In genomic region chr9:121222524-121223171, GRCh38 we compare ENCODE assay signal across 8 cellular contexts. TPM values are rescaled to one million over a fixed set of nuclear protein-coding genes. Genes with fewer than 3 reads are reported as not detected.
DNase-seq lines count a peak whose midpoint lies in the region; ATAC-seq and TF ChIP-seq lines count a peak whose summit lies in the region.

No MANE protein-coding gene starts in this region.

- TF ChIP-seq CTCF in Panc1 (IDR thresholded peaks at IDR 0.05) = peak; percentile 76

- peak; percentile 45 for DNase-seq in Ammon's horn (ENCODE audit: low spot score)
- DNase-seq in HEK293T (ENCODE audit: extremely low spot score) = peak; percentile 49
- no peak for DNase-seq in Panc1 (ENCODE audit: low read depth, low spot score)
- DNase-seq in fibroblast of gingiva (ENCODE audit: low read depth) = peak; percentile 46
- peak; percentile 19 for DNase-seq in pulmonary artery endothelial cell (ENCODE audit: low read depth, low spot score)
- DNase-seq in activated CD8-positive, alpha-beta memory T cell treated with anti-CD3 and anti-CD28 coated beads for 24 hours = no peak
- DNase-seq in NCI-H345 treated with DMSO at 0.1 percent for 48 hours (lab: John Stamatoyannopoulos, UW; ENCODE audit: unreplicated experiment) = no peak

- POLR2A ChIA-PET in HEK293T (lab: Yijun Ruan, JAX) (no interaction called here), Panc1 (lab: Charles Lee) (interaction anchor here (0.7 kb wide), 1 partner anchor 9 kb away, joined by 3 read pairs; no protein-coding TSS in a partner anchor)

- no peaks in the 10 kb centered on the region for H3K9me3 ChIP-seq in Panc1 (ENCODE audit: control insufficient read depth, insufficient read depth, low read depth, low read length)

- no peak overlapping the region for H3K27ac ChIP-seq in Panc1 (ENCODE audit: low read length)

- no peaks in the 10 kb centered on the region; the same call in 1 of the 2 replicates for H3K4me1 ChIP-seq in Panc1 (ENCODE audit: control insufficient read depth, insufficient read depth, low read length)

- in situ Hi-C loops in Panc1 (cut with HindIII; ENCODE audit: low pct_unique_long_range_greater_than_20kb, low sequenced_read_pairs) = no loop called here

- H3K4me3 ChIP-seq in Panc1 (ENCODE audit: low read depth in 2 of 2, low read length in 2 of 2) = no peak overlapping the region

- ATAC-seq in Panc1 (no peak), HG03520 (IDR thresholded peaks at IDR 0.05; ENCODE audit: unreplicated experiment) (no peak)

- BruUV-seq in Panc1 (replicated peaks; lab: Mats Ljungman, UMichigan) = no TSS peak

- no peaks in the 10 kb centered on the region for H3K36me3 ChIP-seq in Panc1 (ENCODE audit: control insufficient read depth, insufficient read depth, low read length)

- intact Hi-C loops in Panc1 (cut with micrococcal nuclease; ENCODE audit: unreplicated experiment) = no loop called here

- CTCF ChIA-PET in HEK293T (lab: Yijun Ruan, JAX) = interaction anchor here (1.2 kb wide), 1 partner anchor 11 kb away, joined by 4 read pairs; no protein-coding TSS in a partner anchor
- CTCF ChIA-PET in Panc1 (lab: Charles Lee) = no interaction called here

- H3K27me3 ChIP-seq in Panc1 (ENCODE audit: control insufficient read depth, insufficient read depth, low read length) = no peaks in the 10 kb centered on the region

TF ChIP-seq in HEK293T, 16 proteins besides CTCF, POLR2A, EP300 and RAD21:
- TF ChIP-seq ARNT (IDR thresholded peaks at IDR 0.05) (no peak), ELF4 (IDR thresholded peaks at IDR 0.05) (no peak), FOXA1 (IDR thresholded peaks at IDR 0.05) (no peak), L3MBTL2 (conservative IDR thresholded peaks at IDR 0.05) (no peak), BHLHE40 (IDR thresholded peaks at IDR 0.05; ENCODE audit: borderline replicate concordance) (no peak), ZNF384 (IDR thresholded peaks at IDR 0.05) (no peak), HDGF (IDR thresholded peaks at IDR 0.05; ENCODE audit: borderline replicate concordance) (no peak), FOXK2 (IDR thresholded peaks at IDR 0.05) (no peak), SP1 (IDR thresholded peaks at IDR 0.05) (no peak), FOXM1 (IDR thresholded peaks at IDR 0.05; ENCODE audit: borderline replicate concordance) (no peak), CTBP1 (IDR thresholded peaks at IDR 0.05; ENCODE audit: borderline replicate concordance) (no peak), SUZ12 (IDR thresholded peaks at IDR 0.05) (no peak), TARDBP (IDR thresholded peaks at IDR 0.05) (no peak), PKNOX1 (IDR thresholded peaks at IDR 0.05) (no peak), NFRKB (IDR thresholded peaks at IDR 0.05) (no peak)

RNA-seq across cellular contexts. Expression of gene RAB14, which starts 21.0 kb away (rescaled TPM):
- total RNA-seq in Panc1 (2021; ENCODE audit: unreplicated experiment) = 42.7 TPM
- 23.1 TPM for polyA plus RNA-seq in Panc1 (2012; ENCODE audit: insufficient read length)
- 36.3 and 39.3 TPM in 2 replicates for total RNA-seq in pulmonary artery endothelial cell

RNA-seq across cellular contexts. Expression of gene GSN, which starts 45.3 kb away (rescaled TPM):
- total RNA-seq in Panc1 (2021; ENCODE audit: unreplicated experiment) = 278 TPM
- 483 TPM for polyA plus RNA-seq in Panc1 (2012; ENCODE audit: insufficient read length)
- 395 and 505 TPM in 2 replicates for total RNA-seq in pulmonary artery endothelial cell

Comparison
In these comparisons a context has a peak if more than half of its experiments do, and no peak if none do; other contexts are left out.
1. DNase-seq: peak in Ammon's horn (single experiment), HEK293T (single experiment), fibroblast of gingiva (single experiment) and pulmonary artery endothelial cell (single experiment); none in Panc1 (single experiment), activated CD8-positive, alpha-beta memory T cell treated with anti-CD3 and anti-CD28 coated beads for 24 hours (single experiment) and NCI-H345 treated with DMSO at 0.1 percent for 48 hours (single experiment).